ENCODE assay signal across 1 cellular context in the genomic region with DNA sequence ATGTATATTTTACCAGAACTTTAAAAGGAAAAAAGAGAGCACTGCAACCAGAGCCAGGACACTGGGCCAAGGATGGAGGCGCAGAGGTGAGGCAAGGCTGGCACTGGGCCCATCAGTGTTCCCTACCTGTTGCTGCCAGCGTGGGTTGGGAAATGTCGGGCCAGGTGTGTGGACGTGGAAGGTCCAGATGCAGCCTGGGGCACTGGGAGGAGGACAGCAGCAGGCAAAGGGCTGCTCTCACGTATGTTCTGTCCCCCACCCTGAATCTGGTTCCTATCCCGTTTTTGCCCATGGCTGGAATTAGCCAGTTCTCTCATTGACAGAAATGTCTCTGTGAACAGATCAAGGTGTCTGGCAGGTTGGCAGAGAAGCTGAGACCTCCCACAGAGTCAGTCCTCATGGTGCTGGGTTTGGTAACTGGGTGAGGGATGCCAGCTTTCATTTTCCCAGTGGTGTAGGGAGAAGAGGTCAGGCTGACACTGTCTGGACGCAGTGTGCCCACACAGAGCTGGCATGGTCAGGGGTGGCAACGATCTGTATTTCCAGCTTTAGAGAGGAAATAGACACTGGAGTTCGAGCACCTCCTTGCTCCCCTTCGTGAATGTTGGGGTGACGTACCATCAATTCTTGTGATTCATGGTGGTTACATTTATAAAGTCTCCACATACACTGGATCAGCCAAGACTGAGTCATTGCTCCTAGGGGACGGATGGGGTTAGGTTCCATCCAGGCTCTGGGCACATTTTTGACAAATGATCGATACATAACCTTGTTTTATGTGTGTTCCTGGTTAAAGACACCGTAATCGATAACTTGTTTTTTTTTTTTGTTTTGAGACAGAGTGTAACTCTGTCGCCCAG.
A peak's percentile ranks its signal among the peaks of the same experiment; 100 is the strongest.
TF ChIP-seq lines count a peak whose summit lies in the region.

No MANE protein-coding gene starts in this region.

TF ChIP-seq in IMR-90, 13 proteins besides CTCF, POLR2A, EP300 and RAD21:
- TF ChIP-seq FOS (IDR thresholded peaks at IDR 0.05; ENCODE audit: low read depth, low read length) (peak; percentile 20; the same call in 1 of the 2 replicates), MXI1 (IDR thresholded peaks at IDR 0.05; ENCODE audit: borderline replicate concordance, low read depth, low read length) (no peak), RCOR1 (IDR thresholded peaks at IDR 0.05; ENCODE audit: insufficient replicate concordance, low read length) (no peak)
